In the genomic region with DNA sequence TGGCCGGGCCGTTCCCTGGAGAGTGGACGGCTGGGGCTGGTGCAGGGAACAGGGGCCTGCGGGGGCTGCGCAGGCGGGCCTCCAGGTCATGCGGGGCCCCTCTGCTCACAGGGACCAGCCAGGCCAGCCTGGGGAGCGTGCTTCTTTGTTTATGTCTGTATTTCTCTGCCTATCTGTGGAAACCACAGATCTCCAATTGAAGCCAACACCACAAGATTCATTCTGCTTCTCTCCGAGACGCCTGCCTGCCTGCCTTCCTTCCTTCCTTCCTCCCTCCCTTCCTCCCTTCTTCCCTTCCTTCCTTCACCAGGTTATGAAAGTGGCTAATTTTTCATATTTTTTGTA, we compare ENCODE assay signal across 1 cellular context.
TF ChIP-seq lines count a peak whose summit lies in the region.

No MANE protein-coding gene starts in this region.

TF ChIP-seq in A549, 52 proteins besides CTCF, POLR2A, EP300 and RAD21 (continued from another document):
- TF ChIP-seq KDM5A (IDR thresholded peaks at IDR 0.05) (no peak), REST (IDR thresholded peaks at IDR 0.05) (no peak), RNF2 (IDR thresholded peaks at IDR 0.05; ENCODE audit: borderline replicate concordance, low read depth) (no peak), CHD4 (IDR thresholded peaks at IDR 0.05; ENCODE audit: borderline replicate concordance) (no peak), HOXB5 (CRISPR knock-in tag; IDR thresholded peaks at IDR 0.05) (no peak), ZFP36 (IDR thresholded peaks at IDR 0.05; ENCODE audit: borderline replicate concordance, partially characterized antibody) (no peak)
